In the genomic region with DNA sequence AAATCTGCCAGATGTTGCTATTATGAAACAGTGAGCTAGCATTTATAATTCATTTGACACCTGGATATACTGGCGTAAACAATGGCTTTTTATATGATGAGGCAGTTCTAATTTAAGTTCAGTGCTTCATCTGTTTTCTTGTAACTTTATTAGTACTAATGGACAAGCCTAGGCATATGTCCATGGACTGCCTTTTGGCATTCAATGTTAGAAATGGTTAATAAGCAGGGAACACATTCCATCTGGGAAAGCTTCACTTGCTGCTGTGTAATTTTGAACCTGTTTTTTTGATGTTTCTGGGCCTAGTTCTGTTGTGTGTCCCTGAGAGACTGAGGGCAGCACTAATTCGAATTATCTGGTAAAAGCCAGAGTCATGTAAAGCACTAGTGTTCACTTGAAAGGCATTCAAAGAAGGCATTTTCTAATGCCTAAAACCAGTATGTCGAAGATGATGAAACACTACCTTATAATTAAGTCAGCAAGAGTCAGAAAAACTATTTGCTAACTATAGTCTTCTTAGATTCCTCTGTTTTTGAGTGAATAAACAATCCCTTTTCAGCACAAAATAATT, we compare ENCODE assay signal across 10 cellular contexts.
DNase-seq lines count a peak whose midpoint lies in the region; ATAC-seq and TF ChIP-seq lines count a peak whose summit lies in the region.
"Had no signal": no experiment of that assay in that cellular context is flagged by ENCODE, and none has a peak within 500 bp of the region (broad histone marks: within the 10 kb centered on the region; RNA-seq: fewer than 3 reads in every experiment).

No MANE protein-coding gene starts in this region.

- TF ChIP-seq CTCF in fibroblast of mammary gland (conservative IDR thresholded peaks at IDR 0.05; ENCODE audit: control insufficient read depth, insufficient read depth, low read depth, low read length): no peak

- no peaks in the 10 kb centered on the region for H3K9me3 ChIP-seq in SJCRH30 (replicated peaks)

- H3K27ac ChIP-seq in SJCRH30 (peak overlapping the region; percentile 11; the same call in 1 of the 2 replicates), rectal smooth muscle tissue (ENCODE audit: low read depth, low read length) (peak overlapping the region; percentile 75)

- DNase-seq in GM03348 (ENCODE audit: low spot score) (peak; percentile 64), SJCRH30 (peak in 1 of 2 experiments; percentile 16), fibroblast of mammary gland (ENCODE audit: low read depth) (peak; percentile 85), NCI-H146 treated with DMSO at 0.1 percent for 48 hours (lab: John Stamatoyannopoulos, UW; ENCODE audit: unreplicated experiment) (no peak), NCI-H2196 (lab: John Stamatoyannopoulos, UW; ENCODE audit: unreplicated experiment) (no peak)
- DNase-seq: natural killer cell; stimulated activated naive CD8-positive, alpha-beta T cell treated with anti-CD3 and anti-CD28 coated beads, Interleukin-15, Interleukin-2, amounts not matched to agents 100 U/mL and 50 U/mL, for 24 hours had no signal

- no peak overlapping the region for H3K9ac ChIP-seq in rectal smooth muscle tissue (ENCODE audit: low read length)

- H3K36me3 ChIP-seq in SJCRH30: peaks cover 13% of the 10 kb centered on the region
- H3K36me3 ChIP-seq in rectal smooth muscle tissue (ENCODE audit: control insufficient read depth, insufficient read depth, low read length): peaks cover 5% of the 10 kb centered on the region

- H3K4me3 ChIP-seq in SJCRH30 (no peak overlapping the region), fibroblast of mammary gland (ENCODE audit: control insufficient read depth, low read depth, low read length) (no peak overlapping the region), rectal smooth muscle tissue (ENCODE audit: low read length) (no peak overlapping the region)

- H3K4me1 ChIP-seq in SJCRH30: peaks cover 9% of the 10 kb centered on the region
- peaks cover 31% of the 10 kb centered on the region for H3K4me1 ChIP-seq in rectal smooth muscle tissue (ENCODE audit: control insufficient read depth, insufficient read depth, low read length)

- ATAC-seq in GM19455 (IDR thresholded peaks at IDR 0.05; ENCODE audit: unreplicated experiment): no peak
- no peak for ATAC-seq in GM18873 (IDR thresholded peaks at IDR 0.05; ENCODE audit: low FRiP score, unreplicated experiment)
- ATAC-seq: natural killer cell; stimulated activated naive CD8-positive, alpha-beta T cell treated with anti-CD3 and anti-CD28 coated beads, Interleukin-15, Interleukin-2, amounts not matched to agents 100 U/mL and 50 U/mL, for 24 hours had no signal

- H3K27me3 ChIP-seq in SJCRH30: no peaks in the 10 kb centered on the region
- H3K27me3 ChIP-seq in rectal smooth muscle tissue (ENCODE audit: control insufficient read depth, insufficient read depth, low read length): no peaks in the 10 kb centered on the region

Comparison
In these comparisons a context has a peak if more than half of its experiments do, and no peak if none do; other contexts are left out.
1. DNase-seq: peak in GM03348 (single experiment) and fibroblast of mammary gland (single experiment); none in NCI-H146 treated with DMSO at 0.1 percent for 48 hours (single experiment) and NCI-H2196 (single experiment).